ENCODE assay signal across 8 cellular contexts in the genomic region with DNA sequence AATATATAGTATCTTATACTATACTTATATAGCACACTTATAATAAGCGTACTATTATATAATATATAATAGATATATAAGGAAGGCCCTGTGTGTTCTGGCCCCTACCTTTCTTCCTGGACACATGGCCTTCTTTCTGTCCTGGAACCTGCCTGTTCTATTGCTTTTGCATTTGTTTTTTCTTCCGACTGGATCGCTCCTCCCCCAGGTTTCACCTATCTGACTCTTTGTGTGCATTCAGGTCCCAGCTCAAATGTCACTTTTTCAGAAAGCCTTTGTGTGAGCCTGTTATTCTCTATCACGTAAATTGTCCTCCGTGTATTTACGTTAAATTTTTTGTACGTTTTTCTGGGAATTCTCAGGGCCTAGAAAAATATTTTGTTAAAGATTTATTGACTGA. TPM values are rescaled to one million over a fixed set of nuclear protein-coding genes. Genes with fewer than 3 reads are reported as not detected.
DNase-seq lines count a peak whose midpoint lies in the region; ATAC-seq and TF ChIP-seq lines count a peak whose summit lies in the region.

No MANE protein-coding gene starts in this region.

- H4K91ac ChIP-seq in IMR-90 (ENCODE audit: insufficient read depth, low read depth, low read length): peak overlapping the region; percentile 22; the same call in 1 of the 2 replicates

- no peak overlapping the region for H2BK15ac ChIP-seq in IMR-90 (ENCODE audit: low read depth, low read length)

- 30% methylated on average over 2 of the region's 7 CpGs; no CpG with 5 or more reads in 1 of the 2 experiments for WGBS in IMR-90 (ENCODE audit: extremely low coverage in 2 of 2, insufficient read length in 1 of 2), 2 experiments
- WGBS in mesodermal cell (ENCODE audit: insufficient coverage in 2 of 2), 2 experiments: 49 to 62% methylated on average over 6 of the region's 7 CpGs

- 0 out of 2 replicates have a peak overlapping the region, but pooled peaks have one; percentile 39 for H3K9ac ChIP-seq in IMR-90 (ENCODE audit: low read depth, low read length)

- peaks cover 0 to 7% of the 10 kb centered on the region in 2 experiments; a peak in 2 of 4 replicates for H3K79me1 ChIP-seq in IMR-90 (ENCODE audit: low read depth in 1 of 2, low read length in 2 of 2)

- H3K18ac ChIP-seq in IMR-90 (ENCODE audit: low read depth, low read length): no peak overlapping the region

- no TSS peak for BruUV-seq in IMR-90 (replicated peaks; lab: Mats Ljungman, UMichigan)

- H3K27ac ChIP-seq in ACC112 (ENCODE audit: low read depth, low read length) (peak overlapping the region; percentile 80), IMR-90 (ENCODE audit: insufficient read depth, low read length) (peak overlapping the region; percentile 56; the same call in 1 of the 2 replicates), mesodermal cell (ENCODE audit: low read depth, low read length, severe bottlenecking) (peak overlapping the region; percentile 98)

- DNase-seq in IMR-90: no peak
- DNase-seq in astrocyte of the cerebellum (ENCODE audit: low read depth): no peak
- no peak for DNase-seq in DMS 273 (lab: John Stamatoyannopoulos, UW; ENCODE audit: unreplicated experiment)
- no peak for DNase-seq in stimulated activated CD4-positive, alpha-beta T cell treated with anti-CD3 and anti-CD28 coated beads, Interleukin-4, amount 100 ng/mL, for 1 hour

- CTCF ChIA-PET in IMR-90 (lab: Yijun Ruan, JAX): interaction anchor here (1.0 kb wide), 1 partner anchor 9 kb away, joined by 3 read pairs; no protein-coding TSS in a partner anchor

- H3K23ac ChIP-seq in IMR-90 (ENCODE audit: low read depth, low read length): peak overlapping the region; percentile 43; the same call in 1 of the 2 replicates

- dilution Hi-C loops in IMR-90 (cut with HindIII; ENCODE audit: low sequenced_read_pairs, unreplicated experiment): no loop called here

- H3K4me3 ChIP-seq in ACC112 (ENCODE audit: low read depth, low read length) (peak overlapping the region; percentile 88), IMR-90 (ENCODE audit: insufficient read depth, low read depth, low read length) (no peak overlapping the region), astrocyte of the cerebellum (ENCODE audit: low read depth, low read length) (peak overlapping the region; percentile 83), mesodermal cell (ENCODE audit: extremely low read depth, insufficient read depth, low read length, poor library complexity, severe bottlenecking) (peak overlapping the region; percentile 90)

- H2BK5ac ChIP-seq in IMR-90 (ENCODE audit: low read depth, low read length, poor library complexity, severe bottlenecking): peak overlapping the region; percentile 64

- TF ChIP-seq POLR2A in IMR-90 (IDR thresholded peaks at IDR 0.05; ENCODE audit: low read depth, low read length): no peak

- peak overlapping the region; percentile 47; the same call in 1 of the 2 replicates for H3K4ac ChIP-seq in IMR-90 (ENCODE audit: low read depth, low read length)

- H3K36me3 ChIP-seq in ACC112 (ENCODE audit: insufficient read depth, low read length) (no peaks in the 10 kb centered on the region), IMR-90 (ENCODE audit: control insufficient read depth, insufficient read depth, low read length) (peaks cover 3% of the 10 kb centered on the region; the same call in 1 of the 2 replicates), mesodermal cell (ENCODE audit: control insufficient read depth, insufficient read depth, low read length) (peaks cover 12% of the 10 kb centered on the region)

- POLR2A ChIA-PET in IMR-90 (lab: Charles Lee; ENCODE audit: unreplicated experiment): no interaction called here

- no peaks in the 10 kb centered on the region for H3K9me1 ChIP-seq in IMR-90 (ENCODE audit: insufficient read depth, low read length)

- H3K56ac ChIP-seq in IMR-90 (ENCODE audit: extremely low read depth, insufficient read depth, low read length): no peak overlapping the region

- H2AK5ac ChIP-seq in IMR-90 (ENCODE audit: low read depth, low read length): no peak overlapping the region

- H3K27me3 ChIP-seq in ACC112 (ENCODE audit: insufficient read depth, low read length) (no peaks in the 10 kb centered on the region), IMR-90 (ENCODE audit: control insufficient read depth, insufficient read depth, low read length) (no peaks in the 10 kb centered on the region)

- peak overlapping the region; percentile 82 to 98 for H4K8ac ChIP-seq in IMR-90 (ENCODE audit: low read depth in 2 of 2, low read length in 2 of 2)

- peak overlapping the region; percentile 99 for H2AFZ ChIP-seq in ACC112 (ENCODE audit: low read length, unreplicated experiment)
- no peak overlapping the region for H2AFZ ChIP-seq in IMR-90 (replicated peaks; ENCODE audit: low read length, poor library complexity)

- no peak for TF ChIP-seq RAD21 in IMR-90 (IDR thresholded peaks at IDR 0.05; ENCODE audit: low read length)

- H4K20me1 ChIP-seq in IMR-90 (ENCODE audit: insufficient read depth, low read length): peaks cover 20% of the 10 kb centered on the region

- intact Hi-C loops in IMR-90 (cut with micrococcal nuclease): loop anchor here (10.0 kb wide), 1 partner anchor 247 kb away; the partner anchor contains the start of gene NFKB2

- TF ChIP-seq CTCF in IMR-90 (conservative IDR thresholded peaks at IDR 0.05; ENCODE audit: low read depth, low read length) (no peak), astrocyte of the cerebellum (IDR thresholded peaks at IDR 0.05; ENCODE audit: low read depth, low read length, missing control alignments) (no peak)

- in situ Hi-C loops in IMR-90 (cut with MboI; ENCODE audit: low sequenced_read_pairs): no loop called here
- in situ Hi-C loops in astrocyte of the cerebellum (cut with HindIII; ENCODE audit: low sequenced_read_pairs): no loop called here

- H2BK120ac ChIP-seq in IMR-90 (ENCODE audit: low read depth, low read length): no peak overlapping the region

- H3K9me3 ChIP-seq in IMR-90 (ENCODE audit: control insufficient read depth, insufficient read depth, low read length): no peaks in the 10 kb centered on the region
- H3K9me3 ChIP-seq in mesodermal cell (ENCODE audit: control insufficient read depth, low read length): no peaks in the 10 kb centered on the region

- ATAC-seq in IMR-90 (ENCODE audit: low read depth) (no peak), GM19035 (IDR thresholded peaks at IDR 0.05; ENCODE audit: unreplicated experiment) (no peak), HG03175 (IDR thresholded peaks at IDR 0.05; ENCODE audit: unreplicated experiment) (no peak)

- H2BK20ac ChIP-seq in IMR-90 (ENCODE audit: low read depth, low read length): no peak overlapping the region

- H4K5ac ChIP-seq in IMR-90 (ENCODE audit: low read depth, low read length): peak overlapping the region; percentile 72

- H3K4me1 ChIP-seq in ACC112 (ENCODE audit: control insufficient read depth, insufficient read depth, low read length, unreplicated experiment): no peaks in the 10 kb centered on the region
- H3K4me1 ChIP-seq in IMR-90 (ENCODE audit: control insufficient read depth, insufficient read depth, low read length): no peaks in the 10 kb centered on the region
- H3K4me1 ChIP-seq in mesodermal cell (ENCODE audit: control insufficient read depth, insufficient read depth, low read length, poor library complexity, severe bottlenecking): no peaks in the 10 kb centered on the region

- no peak overlapping the region for H3K14ac ChIP-seq in IMR-90 (replicated peaks; ENCODE audit: low read depth, low read length)

- H3K79me2 ChIP-seq in ACC112 (ENCODE audit: control insufficient read depth, insufficient read depth, low read length, unreplicated experiment): peaks cover 23% of the 10 kb centered on the region

- no peak overlapping the region for H2AK9ac ChIP-seq in IMR-90 (replicated peaks; ENCODE audit: low read depth, low read length, poor library complexity)

- peak overlapping the region; percentile 92 for H3K4me2 ChIP-seq in IMR-90 (ENCODE audit: low read depth, low read length)

TF ChIP-seq in IMR-90, 13 proteins besides CTCF, POLR2A, EP300 and RAD21:
- no peak for TF ChIP-seq SMC3 (IDR thresholded peaks at IDR 0.05; ENCODE audit: low read depth, low read length)
- TF ChIP-seq ELK1 (IDR thresholded peaks at IDR 0.05; ENCODE audit: borderline replicate concordance, low read depth, low read length): no peak
- no peak for TF ChIP-seq USF2 (IDR thresholded peaks at IDR 0.05; ENCODE audit: low read depth, low read length)
- TF ChIP-seq MAFK (IDR thresholded peaks at IDR 0.05; ENCODE audit: low read depth, low read length): no peak
- no peak for TF ChIP-seq FOS (IDR thresholded peaks at IDR 0.05; ENCODE audit: low read depth, low read length)
- TF ChIP-seq NFE2L2 (IDR thresholded peaks at IDR 0.05; ENCODE audit: low read depth, low read length): no peak
- no peak for TF ChIP-seq MAZ (IDR thresholded peaks at IDR 0.05; ENCODE audit: borderline replicate concordance, low read depth, low read length)
- TF ChIP-seq RCOR1 (IDR thresholded peaks at IDR 0.05; ENCODE audit: insufficient replicate concordance, low read length): no peak
- no peak for TF ChIP-seq RFX5 (IDR thresholded peaks at IDR 0.05; ENCODE audit: low read depth, low read length)
- no peak for TF ChIP-seq BHLHE40 (IDR thresholded peaks at IDR 0.05; ENCODE audit: low read depth, low read length)

RNA-seq across cellular contexts. Expression of gene TRIM8, which starts 2.9 kb away (rescaled TPM):
- total RNA-seq in IMR-90 (2012; rRNA removed): 25.5 and 30.0 TPM in 2 replicates
- polyA plus RNA-seq in IMR-90 (2012; rRNA removed): 124 and 126 TPM in 2 replicates
- polyA plus RNA-seq in IMR-90 (2012; cell fraction: cytosol; rRNA removed): 102 and 174 TPM in 2 replicates
- 82.9 and 135 TPM in 2 replicates for polyA plus RNA-seq in IMR-90 (2012; cell fraction: nucleus; rRNA removed; ENCODE audit: low replicate concordance)
- polyA plus RNA-seq in mesodermal cell (2013, experiment 1 of 2): 138 TPM
- 118 TPM for polyA plus RNA-seq in mesodermal cell (2013, experiment 2 of 2)
